In the genomic region with DNA sequence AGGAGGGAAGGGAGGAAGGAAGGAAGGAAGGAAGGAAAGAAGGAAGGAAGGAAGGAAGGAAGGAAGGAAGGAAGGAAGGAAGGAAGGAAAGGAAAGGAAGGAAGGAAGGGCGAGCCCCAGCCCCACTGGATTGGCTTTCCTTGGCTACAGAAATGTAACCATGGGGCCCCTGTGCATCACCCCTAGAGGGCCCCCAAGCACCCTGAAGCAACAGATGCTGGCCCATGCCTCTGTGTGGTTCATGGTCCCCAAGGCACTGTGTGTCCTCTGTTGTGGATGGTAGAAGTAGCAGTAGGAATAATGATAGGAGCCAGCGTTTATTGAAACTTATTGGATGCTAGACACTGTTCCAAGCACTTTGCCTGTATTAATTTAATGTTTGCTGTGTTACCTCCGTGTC, we compare ENCODE assay signal across 10 cellular contexts.
DNase-seq lines count a peak whose midpoint lies in the region; ATAC-seq, FAIRE-seq and TF ChIP-seq lines count a peak whose summit lies in the region.
"Had no signal": no experiment of that assay in that cellular context is flagged by ENCODE, and none has a peak within 500 bp of the region (broad histone marks: within the 10 kb centered on the region; RNA-seq: fewer than 3 reads in every experiment).

No MANE protein-coding gene starts in this region.

- no peak for FAIRE-seq in GM12891 (lab: Jason Lieb, UNC)
- FAIRE-seq: pancreas had no signal

- TF ChIP-seq CTCF in AG09319 (IDR thresholded peaks at IDR 0.05; ENCODE audit: low read depth, low read length) (peak; percentile 47), PC-3 (conservative IDR thresholded peaks at IDR 0.05; ENCODE audit: low read depth, low read length) (peak; percentile 40), fibroblast of the aortic adventitia (IDR thresholded peaks at IDR 0.05; ENCODE audit: insufficient read depth, low read length) (peak; percentile 18)

- H3K4me1 ChIP-seq in PC-3 (ENCODE audit: insufficient read depth, low read length), result no peaks in the 10 kb centered on the region
- H3K4me1 ChIP-seq: pancreas had no signal

- H3K27me3 ChIP-seq in PC-3 (ENCODE audit: low read length), result no peaks in the 10 kb centered on the region
- H3K27me3 ChIP-seq: pancreas had no signal

- H4K20me1 ChIP-seq in PC-3 (ENCODE audit: low read length), result no peaks in the 10 kb centered on the region

- ATAC-seq in PC-3, result peak; percentile 43; the same call in 1 of the 2 replicates
- no peak for ATAC-seq in GM18858 (IDR thresholded peaks at IDR 0.05; ENCODE audit: unreplicated experiment)

- H3K9ac ChIP-seq in PC-3 (ENCODE audit: low read length), result no peak overlapping the region

- no peak overlapping the region for H2AFZ ChIP-seq in PC-3 (ENCODE audit: low read length)

- CTCF ChIA-PET in PC-3 (lab: Charles Lee), result no interaction called here

- H3K9me3 ChIP-seq in PC-3 (ENCODE audit: low read length), result no peaks in the 10 kb centered on the region
- H3K9me3 ChIP-seq: pancreas had no signal

- H3K36me3 ChIP-seq in PC-3 (ENCODE audit: low read depth, low read length), result peaks cover 37% of the 10 kb centered on the region
- H3K36me3 ChIP-seq: pancreas had no signal

- no peaks in the 10 kb centered on the region for H3F3A ChIP-seq in PC-3 (ENCODE audit: low read length, unreplicated experiment)

- DNase-seq in AG09319 (ENCODE audit: extremely low read depth, low read depth), result no peak
- peak; percentile 43 for DNase-seq in GM12891 (ENCODE audit: insufficient read length, low spot score)
- DNase-seq in PC-3, result no peak
- DNase-seq in fibroblast of the aortic adventitia (ENCODE audit: low read depth), result no peak
- no peak for DNase-seq in T-helper 9 cell
- DNase-seq in NCI-H446 treated with DMSO at 0.1 percent for 48 hours (lab: John Stamatoyannopoulos, UW), result no peak
- DNase-seq in activated effector memory CD4-positive, alpha-beta T cell treated with Interleukin-2 at 50 U/mL for 16 hours, result no peak
- DNase-seq: islet precursor cell, pancreas had no signal

- BruUV-seq in PC-3 (replicated peaks; lab: Mats Ljungman, UMichigan), result no TSS peak

- H3K4me3 ChIP-seq in PC-3 (ENCODE audit: low read length), result no peak overlapping the region
- no peak overlapping the region for H3K4me3 ChIP-seq in fibroblast of the aortic adventitia (ENCODE audit: low read depth, low read length)
- H3K4me3 ChIP-seq: pancreas had no signal

- no peaks in the 10 kb centered on the region for H3K79me2 ChIP-seq in PC-3 (ENCODE audit: low read length)

- intact Hi-C loops in PC-3 (cut with micrococcal nuclease), result no loop called here

- no peaks in the 10 kb centered on the region for H3K9me2 ChIP-seq in PC-3 (replicated peaks; ENCODE audit: low read length)

- H3K27ac ChIP-seq in PC-3 (ENCODE audit: low read length), result no peak overlapping the region
- H3K27ac ChIP-seq: pancreas had no signal

- no peak overlapping the region for H3K4me2 ChIP-seq in PC-3 (ENCODE audit: low read length)

- POLR2A ChIA-PET in PC-3 (lab: Charles Lee; ENCODE audit: unreplicated experiment), result no interaction called here

- TF ChIP-seq POLR2A in GM12891 (IDR thresholded peaks at IDR 0.05; ENCODE audit: low read depth, low read length), result no peak

TF ChIP-seq in GM12891, 5 proteins besides CTCF, POLR2A, EP300 and RAD21:
- no peak for TF ChIP-seq TAF1 (IDR thresholded peaks at IDR 0.05; ENCODE audit: low read depth, low read length)
- TF ChIP-seq SPI1 (IDR thresholded peaks at IDR 0.05; ENCODE audit: low read depth, low read length), result no peak
- TF ChIP-seq POLR2AphosphoS5 (IDR thresholded peaks at IDR 0.05; ENCODE audit: low read depth, low read length), result no peak
- TF ChIP-seq PAX5 (IDR thresholded peaks at IDR 0.05; ENCODE audit: insufficient read depth, low read length, severe bottlenecking), result no peak
- TF ChIP-seq POU2F2 (IDR thresholded peaks at IDR 0.05; ENCODE audit: low read depth, low read length), result no peak
